8 cellular contexts compared by ENCODE assay signal in genomic region chr6:46042355-46042999, GRCh38. TPM values are rescaled to one million over a fixed set of nuclear protein-coding genes. Genes with fewer than 3 reads are reported as not detected.
A peak's percentile ranks its signal among the peaks of the same experiment; 100 is the strongest.
DNase-seq lines count a peak whose midpoint lies in the region; ATAC-seq, FAIRE-seq and TF ChIP-seq lines count a peak whose summit lies in the region.

No MANE protein-coding gene starts in this region.

- no peak overlapping the region for H3K27ac Mint-ChIP-seq in activated CD4-positive, alpha-beta T cell treated with anti-CD3 and anti-CD28 coated beads, Interleukin-2, amount 10 ng/mL, durations not matched to agents 7 days and 5 days
- H3K27ac Mint-ChIP-seq in osteocyte (ENCODE audit: unreplicated experiment): no peak overlapping the region

- no peaks in the 10 kb centered on the region for H3K36me3 Mint-ChIP-seq in activated CD4-positive, alpha-beta T cell treated with anti-CD3 and anti-CD28 coated beads, Interleukin-2, amount 10 ng/mL, durations not matched to agents 7 days and 5 days (ENCODE audit: low read depth)
- H3K36me3 Mint-ChIP-seq in osteocyte (ENCODE audit: unreplicated experiment): no peaks in the 10 kb centered on the region

- H3K27me3 Mint-ChIP-seq in activated CD4-positive, alpha-beta T cell treated with anti-CD3 and anti-CD28 coated beads, Interleukin-2, amount 10 ng/mL, durations not matched to agents 7 days and 5 days: peaks cover 6% of the 10 kb centered on the region
- H3K27me3 Mint-ChIP-seq in osteocyte (ENCODE audit: unreplicated experiment): peaks cover 9% of the 10 kb centered on the region

- in situ Hi-C loops in SK-MEL-5 (cut with HindIII; ENCODE audit: low pct_unique_long_range_greater_than_20kb, low sequenced_read_pairs): no loop called here

- peak; percentile 96 for ATAC-seq in GM21529 (IDR thresholded peaks at IDR 0.05; ENCODE audit: unreplicated experiment)

- no peak overlapping the region for H3K4me3 ChIP-seq in LNCaP clone FGC (ENCODE audit: low read depth, low read length)
- no peak overlapping the region for H3K4me3 ChIP-seq in fibroblast of the aortic adventitia (ENCODE audit: low read depth, low read length)

- peak; percentile 15 for DNase-seq in activated CD4-positive, alpha-beta T cell treated with anti-CD3 and anti-CD28 coated beads, Interleukin-2, amount 10 ng/mL, durations not matched to agents 7 days and 5 days
- no peak for DNase-seq in activated CD4-positive, alpha-beta T cell treated with anti-CD3 and anti-CD28 coated beads, Interleukin-2, amount 50 U/mL, for 4 hours
- DNase-seq in LNCaP clone FGC (ENCODE audit: low read depth): peak; percentile 36
- DNase-seq in SK-MEL-5 (ENCODE audit: low read depth, low spot score): peak; percentile 63
- DNase-seq in fibroblast of the aortic adventitia (ENCODE audit: low read depth): peak; percentile 42
- DNase-seq in osteocyte (ENCODE audit: extremely low spot score, unreplicated experiment): no peak
- DNase-seq in frontal cortex (ENCODE audit: low spot score in 2 of 2): no peak

- TF ChIP-seq CTCF in LNCaP clone FGC (IDR thresholded peaks at IDR 0.05; ENCODE audit: control insufficient read depth, extremely low read depth, insufficient read depth): peak; percentile 81
- peak; percentile 55 for TF ChIP-seq CTCF in fibroblast of the aortic adventitia (IDR thresholded peaks at IDR 0.05; ENCODE audit: insufficient read depth, low read length)
- peak; percentile 44 for TF ChIP-seq CTCF in osteocyte (IDR thresholded peaks at IDR 0.05)

- CTCF ChIA-PET in activated CD4-positive, alpha-beta T cell treated with anti-CD3 and anti-CD28 coated beads, Interleukin-2, amount 10 ng/mL, durations not matched to agents 7 days and 5 days (lab: Charles Lee): interaction anchor here (1.4 kb wide), 1 partner anchor 9 kb away, joined by 3 read pairs; no protein-coding TSS in a partner anchor

- no peak for FAIRE-seq in frontal cortex (lab: Jason Lieb, UNC)

- no peaks in the 10 kb centered on the region for H3K4me1 Mint-ChIP-seq in activated CD4-positive, alpha-beta T cell treated with anti-CD3 and anti-CD28 coated beads, Interleukin-2, amount 10 ng/mL, durations not matched to agents 7 days and 5 days
- peaks cover 15% of the 10 kb centered on the region for H3K4me1 Mint-ChIP-seq in osteocyte (ENCODE audit: unreplicated experiment)

- no peak overlapping the region for H3K4me3 Mint-ChIP-seq in activated CD4-positive, alpha-beta T cell treated with anti-CD3 and anti-CD28 coated beads, Interleukin-2, amount 10 ng/mL, durations not matched to agents 7 days and 5 days
- H3K4me3 Mint-ChIP-seq in osteocyte (ENCODE audit: unreplicated experiment): no peak overlapping the region

- no peaks in the 10 kb centered on the region for H3K9me3 Mint-ChIP-seq in activated CD4-positive, alpha-beta T cell treated with anti-CD3 and anti-CD28 coated beads, Interleukin-2, amount 10 ng/mL, durations not matched to agents 7 days and 5 days
- H3K9me3 Mint-ChIP-seq in osteocyte (ENCODE audit: unreplicated experiment): no peaks in the 10 kb centered on the region

- POLR2A ChIA-PET in activated CD4-positive, alpha-beta T cell treated with anti-CD3 and anti-CD28 coated beads, Interleukin-2, amount 10 ng/mL, durations not matched to agents 7 days and 5 days (lab: Charles Lee): no interaction called here

RNA-seq across cellular contexts. Expression of gene CLIC5, which starts 26.8 kb away (rescaled TPM):
- total RNA-seq in activated CD4-positive, alpha-beta T cell treated with anti-CD3 and anti-CD28 coated beads, Interleukin-2, amount 10 ng/mL, durations not matched to agents 7 days and 5 days: 1 to 10 TPM; 3.7 to 3.8 TPM
- total RNA-seq in SK-MEL-5 (2014; rRNA removed; shearing (Covaris generic)): not detected in 2 replicates
- not detected in 2 replicates for polyA plus RNA-seq in SK-MEL-5 (2015; cell fraction: cytosol; rRNA removed)
- not detected in 2 replicates for polyA plus RNA-seq in SK-MEL-5 (2015; cell fraction: nucleus; rRNA removed)
- total RNA-seq in fibroblast of the aortic adventitia (ENCODE audit: low replicate concordance): 1.1 TPM in 1 of 2 replicates, not detected in the other
- not detected in 2 replicates for total RNA-seq in osteocyte
- total RNA-seq in frontal cortex: 1.2 TPM

Comparison
In these comparisons a context has a peak if more than half of its experiments do, and no peak if none do; other contexts are left out.
1. DNase-seq: peak in activated CD4-positive, alpha-beta T cell treated with anti-CD3 and anti-CD28 coated beads, Interleukin-2, amount 10 ng/mL, durations not matched to agents 7 days and 5 days (single experiment), LNCaP clone FGC (single experiment), SK-MEL-5 (single experiment) and fibroblast of the aortic adventitia (single experiment); none in activated CD4-positive, alpha-beta T cell treated with anti-CD3 and anti-CD28 coated beads, Interleukin-2, amount 50 U/mL, for 4 hours (0 of 2), osteocyte (single experiment) and frontal cortex (0 of 2).
2. Peak in every context shown above with its lines, with median percentiles within 50 percentile points of each other: CTCF ChIP-seq.